ENCODE assay signal across 10 cellular contexts in genomic region chr1:120178799-120179419, GRCh38. TPM values are rescaled to one million over a fixed set of nuclear protein-coding genes. Genes with fewer than 3 reads are reported as not detected.
A peak's percentile ranks its signal among the peaks of the same experiment; 100 is the strongest.
DNase-seq lines count a peak whose midpoint lies in the region; ATAC-seq, FAIRE-seq and TF ChIP-seq lines count a peak whose summit lies in the region.
"Had no signal": no experiment of that assay in that cellular context is flagged by ENCODE, and none has a peak within 500 bp of the region (broad histone marks: within the 10 kb centered on the region; RNA-seq: fewer than 3 reads in every experiment).

No MANE protein-coding gene starts in this region.

- H3K4me3 Mint-ChIP-seq in Calu3 (ENCODE audit: low read depth, unreplicated experiment), result no peak overlapping the region

- no peaks in the 10 kb centered on the region for H3K9me3 ChIP-seq in body of pancreas

- H3K36me3 Mint-ChIP-seq in Calu3 (ENCODE audit: insufficient read depth, unreplicated experiment), result peaks cover 15% of the 10 kb centered on the region

- intact Hi-C loops in body of pancreas (cut with DNase I) (no loop called here), Calu3 (cut with micrococcal nuclease; ENCODE audit: unreplicated experiment) (no loop called here)

- H3K27ac ChIP-seq in body of pancreas, result peak overlapping the region; percentile 35 to 78 (median 46)

- H3K27ac Mint-ChIP-seq in Calu3 (ENCODE audit: unreplicated experiment), result no peak overlapping the region

- 55 to 76% methylated on average over 2 of the region's 2 CpGs for WGBS in body of pancreas, 2 donors

- ATAC-seq in body of pancreas, result no peak
- ATAC-seq in GM21717 (IDR thresholded peaks at IDR 0.05; ENCODE audit: unreplicated experiment), result no peak
- ATAC-seq: activated naive CD4-positive, alpha-beta T cell treated with anti-CD3 and anti-CD28 coated beads, Interleukin-2, amount 50 U/mL, for 72 hours had no signal

- CTCF ChIA-PET in Calu3 (lab: Charles Lee), result no interaction called here

- TF ChIP-seq CTCF in body of pancreas (IDR thresholded peaks at IDR 0.05) (no peak), Calu3 (IDR thresholded peaks at IDR 0.05; ENCODE audit: unreplicated experiment) (no peak)

- H3K4me3 ChIP-seq in body of pancreas, result no peak overlapping the region
- H3K4me3 ChIP-seq: skin epidermis had no signal

- peaks cover 10% of the 10 kb centered on the region for H3K4me1 Mint-ChIP-seq in Calu3 (ENCODE audit: low read depth, unreplicated experiment)

- H3K4me1 ChIP-seq in body of pancreas, result peaks cover 7% of the 10 kb centered on the region

- BruUV-seq in Calu3 (replicated peaks; lab: Mats Ljungman, UMichigan), result no TSS peak

- FAIRE-seq in GM12891 (lab: Jason Lieb, UNC), result no peak

- no peaks in the 10 kb centered on the region for H3K27me3 Mint-ChIP-seq in Calu3 (ENCODE audit: unreplicated experiment)

- no peaks in the 10 kb centered on the region for H3K36me3 ChIP-seq in body of pancreas (replicated peaks in 1 of 2; ENCODE audit: insufficient read depth in 1 of 2, low read depth in 2 of 2)

- no peaks in the 10 kb centered on the region for H3K27me3 ChIP-seq in body of pancreas

- TF ChIP-seq POLR2A in body of pancreas (IDR thresholded peaks at IDR 0.05) (no peak), GM12891 (IDR thresholded peaks at IDR 0.05; ENCODE audit: low read depth, low read length) (no peak)

- H3K9me3 Mint-ChIP-seq in Calu3 (ENCODE audit: low read depth, unreplicated experiment), result no peaks in the 10 kb centered on the region
- H3K9me3 Mint-ChIP-seq: activated naive CD4-positive, alpha-beta T cell treated with anti-CD3 and anti-CD28 coated beads, Interleukin-2, amount 50 U/mL, for 72 hours had no signal

- DNase-seq in HCEC 1CT, result peak; percentile 27
- DNase-seq in body of pancreas, result no peak
- peak; percentile 17 for DNase-seq in kidney glomerular epithelial cell (lab: John Stamatoyannopoulos, UW)
- peak; percentile 24 for DNase-seq in stromal cell of bone marrow (ENCODE audit: low read depth)
- DNase-seq in Calu3, result no peak
- DNase-seq in NCI-H446 (lab: John Stamatoyannopoulos, UW), result no peak
- no peak for DNase-seq in GM12891 (ENCODE audit: insufficient read length, low spot score)

TF ChIP-seq in GM12891, 5 proteins besides CTCF, POLR2A, EP300 and RAD21:
- TF ChIP-seq PAX5 (IDR thresholded peaks at IDR 0.05; ENCODE audit: insufficient read depth, low read length, severe bottlenecking), result no peak
- TF ChIP-seq SPI1 (IDR thresholded peaks at IDR 0.05; ENCODE audit: low read depth, low read length), result no peak
- no peak for TF ChIP-seq POLR2AphosphoS5 (IDR thresholded peaks at IDR 0.05; ENCODE audit: low read depth, low read length)
- no peak for TF ChIP-seq POU2F2 (IDR thresholded peaks at IDR 0.05; ENCODE audit: low read depth, low read length)
- TF ChIP-seq TAF1 (IDR thresholded peaks at IDR 0.05; ENCODE audit: low read depth, low read length), result no peak

RNA-seq across cellular contexts. Expression of gene SEC22B, which starts 2.6 kb away (rescaled TPM):
- total RNA-seq in body of pancreas (10 to 100 TPM; 20.8 to 32.2 TPM), Calu3 (2022) (18.0 and 18.7 TPM in 2 replicates)
- polyA plus RNA-seq in GM12891 (2012; ENCODE audit: low read depth, missing spikeins), result 19.3 TPM

Comparison
In these comparisons a context has a peak if more than half of its experiments do, and no peak if none do; other contexts are left out.
1. DNase-seq: peak in HCEC 1CT (single experiment), kidney glomerular epithelial cell (single experiment) and stromal cell of bone marrow (single experiment); none in body of pancreas (0 of 4), Calu3 (single experiment), NCI-H446 (0 of 2) and GM12891 (single experiment).